ENCODE assay signal across 22 cellular contexts in the genomic region with DNA sequence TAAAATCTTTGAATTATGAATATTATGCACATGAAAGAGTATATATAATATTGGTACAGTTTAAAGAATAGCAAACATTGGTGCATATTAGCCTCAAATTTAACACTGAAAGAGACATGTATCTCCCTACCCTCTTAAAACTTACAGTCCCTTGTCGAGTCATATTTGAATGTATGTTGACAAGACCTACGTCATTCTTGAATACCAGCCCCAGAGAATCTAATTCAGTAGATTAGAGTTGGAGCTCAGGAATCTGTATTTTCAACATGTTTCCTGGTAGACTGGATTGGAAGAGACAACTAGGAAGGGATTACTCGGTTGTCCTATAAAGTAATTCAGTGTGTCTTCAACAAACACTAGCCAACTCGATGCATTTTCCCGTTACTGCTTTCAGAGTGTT.
DNase-seq lines count a peak whose midpoint lies in the region; ATAC-seq, FAIRE-seq and TF ChIP-seq lines count a peak whose summit lies in the region.
"Had no signal": no experiment of that assay in that cellular context is flagged by ENCODE, and none has a peak within 500 bp of the region (broad histone marks: within the 10 kb centered on the region; RNA-seq: fewer than 3 reads in every experiment).

No MANE protein-coding gene starts in this region.

- 12% methylated on average over 5 of the region's 5 CpGs for WGBS in HepG2 (ENCODE audit: low lambda C conversion rate)
- 81% methylated on average over 5 of the region's 5 CpGs for WGBS in right lobe of liver (ENCODE audit: insufficient coverage, low coverage, low lambda C conversion rate, missing lambda C conversion rate)
- 87 to 94% (median 90%) methylated on average over 5 of the region's 5 CpGs for WGBS in stomach, 5 donors

- no peaks in the 10 kb centered on the region for H3K4me1 ChIP-seq in HepG2 (ENCODE audit: insufficient read depth, low read length)
- H3K4me1 ChIP-seq in right lobe of liver = no peaks in the 10 kb centered on the region
- H3K4me1 ChIP-seq in osteoblast (ENCODE audit: insufficient read depth, low read length) = peaks cover 57% of the 10 kb centered on the region
- H3K4me1 ChIP-seq in tibial artery = peaks cover 0 to 99% (median 17%) of the 10 kb centered on the region in 4 donors
- peaks cover 0 to 10% (median 2%) of the 10 kb centered on the region in 4 donors for H3K4me1 ChIP-seq in stomach
- H3K4me1 ChIP-seq: BLaER1, Caco-2 had no signal

- H3K9me3 ChIP-seq in HepG2 (ENCODE audit: low read length) (no peaks in the 10 kb centered on the region), right lobe of liver (no peaks in the 10 kb centered on the region), osteoblast (ENCODE audit: low read depth, low read length) (no peaks in the 10 kb centered on the region), tibial artery (no peaks in the 10 kb centered on the region), stomach (no peaks in the 10 kb centered on the region)
- H3K9me3 ChIP-seq: BLaER1, Caco-2 had no signal

- no peak for TF ChIP-seq EP300 in HepG2 (IDR thresholded peaks at IDR 0.05; ENCODE audit: low read depth in 2 of 2, low read length in 2 of 2)
- TF ChIP-seq EP300 in HepG2 (CRISPR knock-in tag; IDR thresholded peaks at IDR 0.05; ENCODE audit: borderline replicate concordance) = no peak
- no peak for TF ChIP-seq EP300 in stomach (IDR thresholded peaks at IDR 0.05)

- BruUV-seq in HepG2 (replicated peaks; lab: Mats Ljungman, UMichigan) = no TSS peak

- H3K4me3 ChIP-seq in HepG2 (replicated peaks in 1 of 3; ENCODE audit: insufficient read depth in 1 of 3, low read depth in 2 of 3, low read length in 3 of 3) (no peak overlapping the region), right lobe of liver (no peak overlapping the region), brain microvascular endothelial cell (ENCODE audit: low read depth, low read length) (no peak overlapping the region), osteoblast (ENCODE audit: insufficient read depth, low read length) (no peak overlapping the region), tibial artery (no peak overlapping the region), stomach (no peak overlapping the region)
- H3K4me3 ChIP-seq: BLaER1, GM23248 had no signal

- ATAC-seq in HepG2 (no peak), right lobe of liver (no peak), HG03520 (IDR thresholded peaks at IDR 0.05; ENCODE audit: unreplicated experiment) (no peak)
- ATAC-seq: CD8-positive, alpha-beta T cell had no signal

- no peak for TF ChIP-seq RAD21 in HepG2 (CRISPR knock-in tag; IDR thresholded peaks at IDR 0.05)

- H3K9ac ChIP-seq in HepG2 (ENCODE audit: insufficient read depth, low read depth, low read length) = no peak overlapping the region
- H3K9ac ChIP-seq: BLaER1, GM23248 had no signal

- no peak overlapping the region for H2AFZ ChIP-seq in HepG2 (ENCODE audit: low read length)
- H2AFZ ChIP-seq in osteoblast (ENCODE audit: low read length) = no peak overlapping the region

- H3K36me3 ChIP-seq in HepG2 (replicated peaks in 1 of 2; ENCODE audit: control insufficient read depth in 1 of 2, insufficient read depth in 2 of 2, low read length in 2 of 2) (no peaks in the 10 kb centered on the region), right lobe of liver (no peaks in the 10 kb centered on the region), brain microvascular endothelial cell (replicated peaks) (no peaks in the 10 kb centered on the region), osteoblast (ENCODE audit: insufficient read depth, low read length) (no peaks in the 10 kb centered on the region), tibial artery (no peaks in the 10 kb centered on the region), stomach (no peaks in the 10 kb centered on the region)
- H3K36me3 ChIP-seq: BLaER1 had no signal

- no peaks in the 10 kb centered on the region for H3K79me2 ChIP-seq in HepG2 (ENCODE audit: insufficient read depth, low read length)
- peaks cover 32% of the 10 kb centered on the region for H3K79me2 ChIP-seq in osteoblast (ENCODE audit: insufficient read depth, low read length)

- intact Hi-C loops in HepG2 (cut with micrococcal nuclease; ENCODE audit: unreplicated experiment) = no loop called here
- intact Hi-C loops in right lobe of liver (cut with DNase I) = no loop called here
- intact Hi-C loops in tibial artery (cut with DNase I; ENCODE audit: low total_unique reads) = no loop called here
- intact Hi-C loops in stomach (cut with DNase I; ENCODE audit: low total_unique reads) = no loop called here

- TF ChIP-seq POLR2A in HepG2 (IDR thresholded peaks at IDR 0.05; ENCODE audit: insufficient read depth in 1 of 2, low read depth in 2 of 2, low read length in 2 of 2) (no peak), right lobe of liver (IDR thresholded peaks at IDR 0.05) (no peak), stomach (IDR thresholded peaks at IDR 0.05) (no peak)

- H4K20me1 ChIP-seq in HepG2 (ENCODE audit: insufficient read depth, low read length) = no peaks in the 10 kb centered on the region
- no peaks in the 10 kb centered on the region for H4K20me1 ChIP-seq in osteoblast (ENCODE audit: insufficient read depth, low read length)
- H4K20me1 ChIP-seq: BLaER1 had no signal

- H3K4me2 ChIP-seq in HepG2 (ENCODE audit: low read depth, low read length) (no peak overlapping the region), osteoblast (ENCODE audit: insufficient read depth, low read length) (no peak overlapping the region)
- H3K4me2 ChIP-seq: BLaER1 had no signal

- no peaks in the 10 kb centered on the region for H3K27me3 ChIP-seq in HepG2 (ENCODE audit: control insufficient read depth in 1 of 2, insufficient read depth in 2 of 2, low read length in 2 of 2)
- no peaks in the 10 kb centered on the region for H3K27me3 ChIP-seq in right lobe of liver
- no peaks in the 10 kb centered on the region for H3K27me3 ChIP-seq in brain microvascular endothelial cell (replicated peaks)
- no peaks in the 10 kb centered on the region for H3K27me3 ChIP-seq in osteoblast (ENCODE audit: insufficient read depth, low read length)
- no peaks in the 10 kb centered on the region for H3K27me3 ChIP-seq in tibial artery
- H3K27me3 ChIP-seq in stomach = no peaks in the 10 kb centered on the region
- H3K27me3 ChIP-seq: BLaER1 had no signal

- no peak for FAIRE-seq in HepG2 (lab: Jason Lieb, UNC)
- FAIRE-seq: G401.6, GM12892, GM19239, H1 had no signal

- POLR2A ChIA-PET in HepG2 (lab: Yijun Ruan, JAX) = no interaction called here

- H3K27ac ChIP-seq in HepG2 (ENCODE audit: extremely low read length, insufficient read depth, low read length) (no peak overlapping the region), right lobe of liver (no peak overlapping the region), brain microvascular endothelial cell (peak overlapping the region; percentile 85), osteoblast (ENCODE audit: low read depth, low read length) (peak overlapping the region; percentile 95), tibial artery (peak overlapping the region; percentile 79 to 81), stomach (no peak overlapping the region)
- H3K27ac ChIP-seq: BLaER1, C4-2B, GM23248 had no signal

- DNase-seq in HepG2 (ENCODE audit: low spot score) (no peak), right lobe of liver (no peak), brain microvascular endothelial cell (no peak), osteoblast (ENCODE audit: insufficient read length, low spot score, missing footprints) (no peak), tibial artery (no peak), stomach (no peak), MV-4-11 (lab: John Stamatoyannopoulos, UW) (no peak)
- DNase-seq: Caco-2; CD4-positive, CD25-positive, alpha-beta regulatory T cell; CD8-positive, alpha-beta T cell; DMS153; DND-41; GM23248; H7; HCEC 1CT had no signal

- in situ Hi-C loops in HepG2 (cut with HindIII; ENCODE audit: extremely low pct_ligation_motif_present, low pct_unique_long_range_greater_than_20kb) = loop anchor here (25.0 kb wide), 1 partner anchor 339 kb away; the partner anchor contains the start of gene SLCO1B3
- in situ Hi-C loops in brain microvascular endothelial cell (cut with HindIII; ENCODE audit: low pct_ligation_motif_present, low sequenced_read_pairs) = no loop called here

- CTCF ChIA-PET in HepG2 (lab: Yijun Ruan, JAX; ENCODE audit: low intra/inter-chr PET ratio, low total read pairs) = no interaction called here

- TF ChIP-seq CTCF in HepG2 (CRISPR knock-in tag; IDR thresholded peaks at IDR 0.05) (no peak), right lobe of liver (IDR thresholded peaks at IDR 0.05) (no peak), brain microvascular endothelial cell (IDR thresholded peaks at IDR 0.05; ENCODE audit: low read depth, low read length, missing control alignments) (no peak), osteoblast (IDR thresholded peaks at IDR 0.05; ENCODE audit: extremely low read depth, low read depth, low read length) (no peak), tibial artery (IDR thresholded peaks at IDR 0.05) (no peak), stomach (IDR thresholded peaks at IDR 0.05) (no peak)

TF ChIP-seq in HepG2, 621 proteins besides CTCF, POLR2A, EP300 and RAD21:
- TF ChIP-seq CREB1 (IDR thresholded peaks at IDR 0.05) (peak; percentile 53; the same call in 1 of the 2 replicates), CREB1 (CRISPR knock-in tag; IDR thresholded peaks at IDR 0.05) (no peak)
- TF ChIP-seq, protein P1, sequence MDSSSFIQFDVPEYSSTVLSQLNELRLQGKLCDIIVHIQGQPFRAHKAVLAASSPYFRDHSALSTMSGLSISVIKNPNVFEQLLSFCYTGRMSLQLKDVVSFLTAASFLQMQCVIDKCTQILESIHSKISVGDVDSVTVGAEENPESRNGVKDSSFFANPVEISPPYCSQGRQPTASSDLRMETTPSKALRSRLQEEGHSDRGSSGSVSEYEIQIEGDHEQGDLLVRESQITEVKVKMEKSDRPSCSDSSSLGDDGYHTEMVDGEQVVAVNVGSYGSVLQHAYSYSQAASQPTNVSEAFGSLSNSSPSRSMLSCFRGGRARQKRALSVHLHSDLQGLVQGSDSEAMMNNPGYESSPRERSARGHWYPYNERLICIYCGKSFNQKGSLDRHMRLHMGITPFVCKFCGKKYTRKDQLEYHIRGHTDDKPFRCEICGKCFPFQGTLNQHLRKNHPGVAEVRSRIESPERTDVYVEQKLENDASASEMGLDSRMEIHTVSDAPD (CRISPR knock-in tag; IDR thresholded peaks at IDR 0.05) = no peak

Comparison
In these comparisons a context has a peak if more than half of its experiments do, and no peak if none do; other contexts are left out.
1. H3K27ac ChIP-seq: peak in brain microvascular endothelial cell (single experiment), osteoblast (single experiment) and tibial artery (2 of 2); none in HepG2 (single experiment), right lobe of liver (0 of 3) and stomach (0 of 5).